ENCODE assay signal across 1 cellular context in the genomic region with DNA sequence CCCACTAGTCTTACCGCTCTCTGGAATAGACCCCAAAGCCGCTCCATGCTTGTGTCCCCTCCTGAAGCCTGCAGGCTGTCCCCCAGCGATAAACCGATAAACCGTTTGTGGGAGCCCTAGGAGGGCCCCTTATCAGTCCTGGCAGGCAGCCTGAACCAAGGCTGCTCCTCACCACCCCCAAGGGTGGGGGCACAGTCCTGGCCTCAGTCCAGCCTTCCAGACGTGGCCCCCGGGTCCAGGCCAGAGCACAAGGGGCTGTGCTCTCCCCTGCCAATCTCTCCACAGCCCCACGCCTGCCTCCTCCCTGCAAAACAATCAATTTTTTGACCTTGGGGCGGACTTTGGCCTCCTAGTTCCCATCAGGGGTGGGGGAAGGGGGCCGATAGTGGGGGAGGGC.
TF ChIP-seq lines count a peak whose summit lies in the region.

A gene (minus strand): TSS at position 90 of the 397 bp plus-strand sequence. CDS start 43 bp downstream, at position 47.

TF ChIP-seq in K562, 482 proteins besides CTCF, POLR2A, EP300 and RAD21 (continued from another document and continues in another):
- peak; percentile 98 for TF ChIP-seq POLR2AphosphoS5 (IDR thresholded peaks at IDR 0.05; ENCODE audit: control insufficient read depth, insufficient read depth, low read depth, low read length)
- TF ChIP-seq KLF13 (tag; IDR thresholded peaks at IDR 0.05; ENCODE audit: borderline replicate concordance, low read depth), result peak; percentile 57; the same call in 1 of the 2 replicates
- TF ChIP-seq NFYB (IDR thresholded peaks at IDR 0.05; ENCODE audit: extremely low read depth, insufficient read length), result no peak
- peak; percentile 85 for TF ChIP-seq JUND (IDR thresholded peaks at IDR 0.05; ENCODE audit: borderline replicate concordance, low read depth, low read length)
- TF ChIP-seq JUND (tag; IDR thresholded peaks at IDR 0.05; ENCODE audit: borderline replicate concordance, low read depth, low read length), result no peak; the same call in 2 of the 3 replicates
- TF ChIP-seq TARDBP (IDR thresholded peaks at IDR 0.05), result 0 out of 2 replicates have a peak, but pooled peaks have one; percentile 24
- no peak for TF ChIP-seq PYGO2 (tag; IDR thresholded peaks at IDR 0.05)
- peak; percentile 98 for TF ChIP-seq CBFA2T3 (IDR thresholded peaks at IDR 0.05)
- TF ChIP-seq ZNF699 (CRISPR knock-in tag; IDR thresholded peaks at IDR 0.05; ENCODE audit: insufficient replicate concordance), result no peak
- no peak for TF ChIP-seq MEF2D (tag; conservative IDR thresholded peaks at IDR 0.05; ENCODE audit: low read depth)
- TF ChIP-seq, protein P1, sequence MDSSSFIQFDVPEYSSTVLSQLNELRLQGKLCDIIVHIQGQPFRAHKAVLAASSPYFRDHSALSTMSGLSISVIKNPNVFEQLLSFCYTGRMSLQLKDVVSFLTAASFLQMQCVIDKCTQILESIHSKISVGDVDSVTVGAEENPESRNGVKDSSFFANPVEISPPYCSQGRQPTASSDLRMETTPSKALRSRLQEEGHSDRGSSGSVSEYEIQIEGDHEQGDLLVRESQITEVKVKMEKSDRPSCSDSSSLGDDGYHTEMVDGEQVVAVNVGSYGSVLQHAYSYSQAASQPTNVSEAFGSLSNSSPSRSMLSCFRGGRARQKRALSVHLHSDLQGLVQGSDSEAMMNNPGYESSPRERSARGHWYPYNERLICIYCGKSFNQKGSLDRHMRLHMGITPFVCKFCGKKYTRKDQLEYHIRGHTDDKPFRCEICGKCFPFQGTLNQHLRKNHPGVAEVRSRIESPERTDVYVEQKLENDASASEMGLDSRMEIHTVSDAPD (CRISPR knock-in tag; IDR thresholded peaks at IDR 0.05), result no peak
- TF ChIP-seq SREBF1 (IDR thresholded peaks at IDR 0.05; ENCODE audit: borderline replicate concordance, low read depth, low read length), result no peak
- TF ChIP-seq HOXB6 (CRISPR knock-in tag; IDR thresholded peaks at IDR 0.05; ENCODE audit: borderline replicate concordance), result no peak
- peak; percentile 95 for TF ChIP-seq NEUROD1 (IDR thresholded peaks at IDR 0.05; ENCODE audit: borderline replicate concordance, low read depth, low read length, partially characterized antibody)
- no peak for TF ChIP-seq ZNF3 (CRISPR knock-in tag; IDR thresholded peaks at IDR 0.05)
- peak; percentile 66; the same call in 1 of the 2 replicates for TF ChIP-seq ZNF584 (CRISPR knock-in tag; IDR thresholded peaks at IDR 0.05; ENCODE audit: low read depth)
- no peak for TF ChIP-seq PURB (CRISPR knock-in tag; IDR thresholded peaks at IDR 0.05; ENCODE audit: low read depth)
- TF ChIP-seq SRSF9 (IDR thresholded peaks at IDR 0.05; ENCODE audit: borderline replicate concordance, low read depth, low read length), result no peak
- no peak for TF ChIP-seq SREBF2 (CRISPR knock-in tag; IDR thresholded peaks at IDR 0.05)
- no peak for TF ChIP-seq MYBL2 (IDR thresholded peaks at IDR 0.05; ENCODE audit: low read depth)
- TF ChIP-seq MYBL2 (CRISPR knock-in tag; IDR thresholded peaks at IDR 0.05; ENCODE audit: borderline replicate concordance), result no peak
- no peak; the same call in 1 of the 2 replicates for TF ChIP-seq KAT7 (CRISPR knock-in tag; IDR thresholded peaks at IDR 0.05; ENCODE audit: borderline replicate concordance)
- TF ChIP-seq ETV5 (CRISPR knock-in tag; IDR thresholded peaks at IDR 0.05; ENCODE audit: low read depth), result no peak
- TF ChIP-seq SMARCE1 (IDR thresholded peaks at IDR 0.05), result peak; percentile 96
- no peak for TF ChIP-seq BRCA1 (IDR thresholded peaks at IDR 0.05)
- no peak for TF ChIP-seq BRCA1 (CRISPR knock-in tag; IDR thresholded peaks at IDR 0.05)
- TF ChIP-seq NFIC (IDR thresholded peaks at IDR 0.05), result peak; percentile 99
- TF ChIP-seq POU5F1 (IDR thresholded peaks at IDR 0.05; ENCODE audit: borderline replicate concordance, low read depth, low read length, partially characterized antibody), result no peak
- TF ChIP-seq FOXP1 (CRISPR knock-in tag; IDR thresholded peaks at IDR 0.05), result no peak
- TF ChIP-seq ZNF143 (CRISPR knock-in tag; IDR thresholded peaks at IDR 0.05), result no peak
- 0 out of 2 replicates have a peak, but pooled peaks have one; percentile 9 for TF ChIP-seq CBX5 (IDR thresholded peaks at IDR 0.05; ENCODE audit: borderline replicate concordance, low read depth)
- TF ChIP-seq, protein P2, sequence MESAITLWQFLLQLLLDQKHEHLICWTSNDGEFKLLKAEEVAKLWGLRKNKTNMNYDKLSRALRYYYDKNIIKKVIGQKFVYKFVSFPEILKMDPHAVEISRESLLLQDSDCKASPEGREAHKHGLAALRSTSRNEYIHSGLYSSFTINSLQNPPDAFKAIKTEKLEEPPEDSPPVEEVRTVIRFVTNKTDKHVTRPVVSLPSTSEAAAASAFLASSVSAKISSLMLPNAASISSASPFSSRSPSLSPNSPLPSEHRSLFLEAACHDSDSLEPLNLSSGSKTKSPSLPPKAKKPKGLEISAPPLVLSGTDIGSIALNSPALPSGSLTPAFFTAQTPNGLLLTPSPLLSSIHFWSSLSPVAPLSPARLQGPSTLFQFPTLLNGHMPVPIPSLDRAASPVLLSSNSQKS (CRISPR knock-in tag; IDR thresholded peaks at IDR 0.05), result no peak
- TF ChIP-seq XRCC4 (IDR thresholded peaks at IDR 0.05; ENCODE audit: extremely low read depth, insufficient read depth, insufficient read length), result no peak
- TF ChIP-seq ZNF830 (CRISPR knock-in tag; IDR thresholded peaks at IDR 0.05), result no peak
- TF ChIP-seq, protein P3, sequence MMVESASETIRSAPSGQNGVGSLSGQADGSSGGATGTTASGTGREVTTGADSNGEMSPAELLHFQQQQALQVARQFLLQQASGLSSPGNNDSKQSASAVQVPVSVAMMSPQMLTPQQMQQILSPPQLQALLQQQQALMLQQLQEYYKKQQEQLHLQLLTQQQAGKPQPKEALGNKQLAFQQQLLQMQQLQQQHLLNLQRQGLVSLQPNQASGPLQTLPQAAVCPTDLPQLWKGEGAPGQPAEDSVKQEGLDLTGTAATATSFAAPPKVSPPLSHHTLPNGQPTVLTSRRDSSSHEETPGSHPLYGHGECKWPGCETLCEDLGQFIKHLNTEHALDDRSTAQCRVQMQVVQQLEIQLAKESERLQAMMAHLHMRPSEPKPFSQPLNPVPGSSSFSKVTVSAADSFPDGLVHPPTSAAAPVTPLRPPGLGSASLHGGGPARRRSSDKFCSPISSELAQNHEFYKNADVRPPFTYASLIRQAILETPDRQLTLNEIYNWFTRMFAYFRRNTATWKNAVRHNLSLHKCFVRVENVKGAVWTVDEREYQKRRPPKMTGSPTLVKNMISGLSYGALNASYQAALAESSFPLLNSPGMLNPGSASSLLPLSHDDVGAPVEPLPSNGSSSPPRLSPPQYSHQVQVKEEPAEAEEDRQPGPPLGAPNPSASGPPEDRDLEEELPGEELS (CRISPR knock-in tag; IDR thresholded peaks at IDR 0.05; ENCODE audit: borderline replicate concordance), result no peak
- no peak for TF ChIP-seq ZFPM2 (CRISPR knock-in tag; IDR thresholded peaks at IDR 0.05)
- TF ChIP-seq, protein P4, sequence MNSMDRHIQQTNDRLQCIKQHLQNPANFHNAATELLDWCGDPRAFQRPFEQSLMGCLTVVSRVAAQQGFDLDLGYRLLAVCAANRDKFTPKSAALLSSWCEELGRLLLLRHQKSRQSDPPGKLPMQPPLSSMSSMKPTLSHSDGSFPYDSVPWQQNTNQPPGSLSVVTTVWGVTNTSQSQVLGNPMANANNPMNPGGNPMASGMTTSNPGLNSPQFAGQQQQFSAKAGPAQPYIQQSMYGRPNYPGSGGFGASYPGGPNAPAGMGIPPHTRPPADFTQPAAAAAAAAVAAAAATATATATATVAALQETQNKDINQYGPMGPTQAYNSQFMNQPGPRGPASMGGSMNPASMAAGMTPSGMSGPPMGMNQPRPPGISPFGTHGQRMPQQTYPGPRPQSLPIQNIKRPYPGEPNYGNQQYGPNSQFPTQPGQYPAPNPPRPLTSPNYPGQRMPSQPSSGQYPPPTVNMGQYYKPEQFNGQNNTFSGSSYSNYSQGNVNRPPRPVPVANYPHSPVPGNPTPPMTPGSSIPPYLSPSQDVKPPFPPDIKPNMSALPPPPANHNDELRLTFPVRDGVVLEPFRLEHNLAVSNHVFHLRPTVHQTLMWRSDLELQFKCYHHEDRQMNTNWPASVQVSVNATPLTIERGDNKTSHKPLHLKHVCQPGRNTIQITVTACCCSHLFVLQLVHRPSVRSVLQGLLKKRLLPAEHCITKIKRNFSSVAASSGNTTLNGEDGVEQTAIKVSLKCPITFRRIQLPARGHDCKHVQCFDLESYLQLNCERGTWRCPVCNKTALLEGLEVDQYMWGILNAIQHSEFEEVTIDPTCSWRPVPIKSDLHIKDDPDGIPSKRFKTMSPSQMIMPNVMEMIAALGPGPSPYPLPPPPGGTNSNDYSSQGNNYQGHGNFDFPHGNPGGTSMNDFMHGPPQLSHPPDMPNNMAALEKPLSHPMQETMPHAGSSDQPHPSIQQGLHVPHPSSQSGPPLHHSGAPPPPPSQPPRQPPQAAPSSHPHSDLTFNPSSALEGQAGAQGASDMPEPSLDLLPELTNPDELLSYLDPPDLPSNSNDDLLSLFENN (IDR thresholded peaks at IDR 0.05; ENCODE audit: low read depth in 2 of 2, low read length in 2 of 2), result peak in 1 of 2 experiments; percentile 97; a peak in 2 of 4 replicates
- TF ChIP-seq, protein P5, sequence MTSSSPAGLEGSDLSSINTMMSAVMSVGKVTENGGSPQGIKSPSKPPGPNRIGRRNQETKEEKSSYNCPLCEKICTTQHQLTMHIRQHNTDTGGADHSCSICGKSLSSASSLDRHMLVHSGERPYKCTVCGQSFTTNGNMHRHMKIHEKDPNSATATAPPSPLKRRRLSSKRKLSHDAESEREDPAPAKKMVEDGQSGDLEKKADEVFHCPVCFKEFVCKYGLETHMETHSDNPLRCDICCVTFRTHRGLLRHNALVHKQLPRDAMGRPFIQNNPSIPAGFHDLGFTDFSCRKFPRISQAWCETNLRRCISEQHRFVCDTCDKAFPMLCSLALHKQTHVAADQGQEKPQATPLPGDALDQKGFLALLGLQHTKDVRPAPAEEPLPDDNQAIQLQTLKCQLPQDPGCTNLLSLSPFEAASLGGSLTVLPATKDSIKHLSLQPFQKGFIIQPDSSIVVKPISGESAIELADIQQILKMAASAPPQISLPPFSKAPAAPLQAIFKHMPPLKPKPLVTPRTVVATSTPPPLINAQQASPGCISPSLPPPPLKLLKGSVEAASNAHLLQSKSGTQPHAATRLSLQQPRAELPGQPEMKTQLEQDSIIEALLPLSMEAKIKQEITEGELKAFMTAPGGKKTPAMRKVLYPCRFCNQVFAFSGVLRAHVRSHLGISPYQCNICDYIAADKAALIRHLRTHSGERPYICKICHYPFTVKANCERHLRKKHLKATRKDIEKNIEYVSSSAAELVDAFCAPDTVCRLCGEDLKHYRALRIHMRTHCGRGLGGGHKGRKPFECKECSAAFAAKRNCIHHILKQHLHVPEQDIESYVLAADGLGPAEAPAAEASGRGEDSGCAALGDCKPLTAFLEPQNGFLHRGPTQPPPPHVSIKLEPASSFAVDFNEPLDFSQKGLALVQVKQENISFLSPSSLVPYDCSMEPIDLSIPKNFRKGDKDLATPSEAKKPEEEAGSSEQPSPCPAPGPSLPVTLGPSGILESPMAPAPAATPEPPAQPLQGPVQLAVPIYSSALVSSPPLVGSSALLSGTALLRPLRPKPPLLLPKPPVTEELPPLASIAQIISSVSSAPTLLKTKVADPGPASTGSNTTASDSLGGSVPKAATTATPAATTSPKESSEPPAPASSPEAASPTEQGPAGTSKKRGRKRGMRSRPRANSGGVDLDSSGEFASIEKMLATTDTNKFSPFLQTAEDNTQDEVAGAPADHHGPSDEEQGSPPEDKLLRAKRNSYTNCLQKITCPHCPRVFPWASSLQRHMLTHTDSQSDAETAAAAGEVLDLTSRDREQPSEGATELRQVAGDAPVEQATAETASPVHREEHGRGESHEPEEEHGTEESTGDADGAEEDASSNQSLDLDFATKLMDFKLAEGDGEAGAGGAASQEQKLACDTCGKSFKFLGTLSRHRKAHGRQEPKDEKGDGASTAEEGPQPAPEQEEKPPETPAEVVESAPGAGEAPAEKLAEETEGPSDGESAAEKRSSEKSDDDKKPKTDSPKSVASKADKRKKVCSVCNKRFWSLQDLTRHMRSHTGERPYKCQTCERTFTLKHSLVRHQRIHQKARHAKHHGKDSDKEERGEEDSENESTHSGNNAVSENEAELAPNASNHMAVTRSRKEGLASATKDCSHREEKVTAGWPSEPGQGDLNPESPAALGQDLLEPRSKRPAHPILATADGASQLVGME (CRISPR knock-in tag; IDR thresholded peaks at IDR 0.05), result 0 out of 2 replicates have a peak, but pooled peaks have one; percentile 63
- TF ChIP-seq, protein P6, sequence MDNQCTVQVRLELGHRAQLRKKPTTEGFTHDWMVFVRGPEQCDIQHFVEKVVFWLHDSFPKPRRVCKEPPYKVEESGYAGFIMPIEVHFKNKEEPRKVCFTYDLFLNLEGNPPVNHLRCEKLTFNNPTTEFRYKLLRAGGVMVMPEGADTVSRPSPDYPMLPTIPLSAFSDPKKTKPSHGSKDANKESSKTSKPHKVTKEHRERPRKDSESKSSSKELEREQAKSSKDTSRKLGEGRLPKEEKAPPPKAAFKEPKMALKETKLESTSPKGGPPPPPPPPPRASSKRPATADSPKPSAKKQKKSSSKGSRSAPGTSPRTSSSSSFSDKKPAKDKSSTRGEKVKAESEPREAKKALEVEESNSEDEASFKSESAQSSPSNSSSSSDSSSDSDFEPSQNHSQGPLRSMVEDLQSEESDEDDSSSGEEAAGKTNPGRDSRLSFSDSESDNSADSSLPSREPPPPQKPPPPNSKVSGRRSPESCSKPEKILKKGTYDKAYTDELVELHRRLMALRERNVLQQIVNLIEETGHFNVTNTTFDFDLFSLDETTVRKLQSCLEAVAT (IDR thresholded peaks at IDR 0.05), result no peak; a peak in 1 of 4 replicates
- TF ChIP-seq ZNF583 (CRISPR knock-in tag; IDR thresholded peaks at IDR 0.05), result peak; percentile 77; the same call in 1 of the 2 replicates
- TF ChIP-seq, protein P7, sequence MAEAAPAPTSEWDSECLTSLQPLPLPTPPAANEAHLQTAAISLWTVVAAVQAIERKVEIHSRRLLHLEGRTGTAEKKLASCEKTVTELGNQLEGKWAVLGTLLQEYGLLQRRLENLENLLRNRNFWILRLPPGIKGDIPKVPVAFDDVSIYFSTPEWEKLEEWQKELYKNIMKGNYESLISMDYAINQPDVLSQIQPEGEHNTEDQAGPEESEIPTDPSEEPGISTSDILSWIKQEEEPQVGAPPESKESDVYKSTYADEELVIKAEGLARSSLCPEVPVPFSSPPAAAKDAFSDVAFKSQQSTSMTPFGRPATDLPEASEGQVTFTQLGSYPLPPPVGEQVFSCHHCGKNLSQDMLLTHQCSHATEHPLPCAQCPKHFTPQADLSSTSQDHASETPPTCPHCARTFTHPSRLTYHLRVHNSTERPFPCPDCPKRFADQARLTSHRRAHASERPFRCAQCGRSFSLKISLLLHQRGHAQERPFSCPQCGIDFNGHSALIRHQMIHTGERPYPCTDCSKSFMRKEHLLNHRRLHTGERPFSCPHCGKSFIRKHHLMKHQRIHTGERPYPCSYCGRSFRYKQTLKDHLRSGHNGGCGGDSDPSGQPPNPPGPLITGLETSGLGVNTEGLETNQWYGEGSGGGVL (CRISPR knock-in tag; IDR thresholded peaks at IDR 0.05), result no peak
- TF ChIP-seq ZNF695 (CRISPR knock-in tag; IDR thresholded peaks at IDR 0.05), result no peak
- no peak for TF ChIP-seq SRF (CRISPR knock-in tag; IDR thresholded peaks at IDR 0.05)
- TF ChIP-seq ZNF766 (CRISPR knock-in tag; conservative IDR thresholded peaks at IDR 0.05), result peak; percentile 93
- 0 out of 2 replicates have a peak, but pooled peaks have one; percentile 39 for TF ChIP-seq GTF2F1 (IDR thresholded peaks at IDR 0.05; ENCODE audit: low read depth, low read length)
- peak; percentile 97 for TF ChIP-seq TAL1 (IDR thresholded peaks at IDR 0.05)
